In the genomic region with DNA sequence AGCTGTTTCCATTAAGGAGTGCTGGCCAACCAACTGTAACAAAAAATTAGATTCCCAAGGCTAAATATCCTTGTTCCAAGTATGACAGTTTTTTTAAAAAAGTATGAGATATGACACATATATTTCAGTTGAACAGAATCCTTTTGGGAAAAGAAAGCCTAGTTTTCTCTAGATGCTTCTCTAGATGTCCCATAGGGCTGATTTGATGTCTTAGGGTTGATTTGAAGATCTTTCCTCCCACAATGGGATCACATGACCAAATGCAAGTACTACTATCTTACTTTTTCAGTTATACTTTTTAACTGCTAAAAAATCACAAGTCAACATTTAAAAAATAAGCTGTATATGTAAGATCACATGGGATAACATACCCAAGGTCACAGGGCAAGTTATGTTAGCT, we compare ENCODE assay signal across 18 cellular contexts. TPM values are rescaled to one million over a fixed set of nuclear protein-coding genes. Genes with fewer than 3 reads are reported as not detected.
DNase-seq lines count a peak whose midpoint lies in the region; TF ChIP-seq lines count a peak whose summit lies in the region.
"Had no signal": no experiment of that assay in that cellular context is flagged by ENCODE, and none has a peak within 500 bp of the region (broad histone marks: within the 10 kb centered on the region; RNA-seq: fewer than 3 reads in every experiment).

No MANE protein-coding gene starts in this region.

- no peak overlapping the region for H3K27ac ChIP-seq in breast epithelium
- H3K27ac ChIP-seq in smooth muscle cell (ENCODE audit: low read depth) = no peak overlapping the region
- H3K27ac ChIP-seq in thyroid gland = no peak overlapping the region

- H3K4me1 Mint-ChIP-seq in activated CD4-positive, alpha-beta T cell treated with anti-CD3 and anti-CD28 coated beads, Interleukin-2, amount 10 ng/mL, durations not matched to agents 24 days and 14 days = peaks cover 59% of the 10 kb centered on the region

- peaks cover 58% of the 10 kb centered on the region for H4K20me1 ChIP-seq in Loucy (ENCODE audit: insufficient read depth, low read length, poor library complexity, severe bottlenecking)
- H4K20me1 ChIP-seq in smooth muscle cell (ENCODE audit: low read depth) = peaks cover 81% of the 10 kb centered on the region

- H3K9ac ChIP-seq in Loucy (ENCODE audit: low read depth, low read length, poor library complexity, severe bottlenecking) (no peak overlapping the region), smooth muscle cell (ENCODE audit: low read depth) (no peak overlapping the region)

- H2AFZ ChIP-seq in Loucy (ENCODE audit: low read length) (no peak overlapping the region), smooth muscle cell (ENCODE audit: low read depth) (no peak overlapping the region)

- no peaks in the 10 kb centered on the region for H3K27me3 Mint-ChIP-seq in activated CD4-positive, alpha-beta T cell treated with anti-CD3 and anti-CD28 coated beads, Interleukin-2, amount 10 ng/mL, durations not matched to agents 24 days and 14 days
- H3K27me3 Mint-ChIP-seq: CD4-positive, alpha-beta memory T cell had no signal

- H3K4me2 ChIP-seq in Loucy (ENCODE audit: low read depth, low read length, poor library complexity, severe bottlenecking) = peak overlapping the region; percentile 84
- peak overlapping the region; percentile 94 for H3K4me2 ChIP-seq in smooth muscle cell

- no peak for DNase-seq in activated CD4-positive, alpha-beta T cell treated with anti-CD3 and anti-CD28 coated beads, Interleukin-2, amount 10 ng/mL, durations not matched to agents 24 days and 14 days
- DNase-seq in activated CD4-positive, alpha-beta T cell treated with anti-CD3 and anti-CD28 coated beads, Interleukin-2, amount 50 U/mL, for 4 hours = no peak
- DNase-seq in breast epithelium (ENCODE audit: low spot score in 2 of 2) (no peak), smooth muscle cell (lab: John Stamatoyannopoulos, UW; ENCODE audit: unreplicated experiment) (no peak), kidney glomerular epithelial cell (lab: John Stamatoyannopoulos, UW) (no peak), thyroid gland (no peak), NCI-H345 (lab: John Stamatoyannopoulos, UW) (no peak)
- DNase-seq: CD4-positive, alpha-beta memory T cell; DND-41; foreskin melanocyte; left ventricle myocardium inferior; NCI-H1092; NCI-H82; RPMI8226; stimulated activated CD4-positive, alpha-beta T cell treated with anti-CD3 and anti-CD28 coated beads, Interleukin-4, amount 100 ng/mL, for 4 hours had no signal

- TF ChIP-seq POLR2A in breast epithelium (IDR thresholded peaks at IDR 0.05) (no peak), thyroid gland (IDR thresholded peaks at IDR 0.05) (no peak)

- peaks cover 65% of the 10 kb centered on the region for H3K4me1 ChIP-seq in Loucy (ENCODE audit: insufficient read depth, low read length, poor library complexity, severe bottlenecking)
- no peaks in the 10 kb centered on the region for H3K4me1 ChIP-seq in breast epithelium
- H3K4me1 ChIP-seq in smooth muscle cell (ENCODE audit: low read depth) = peaks cover 24% of the 10 kb centered on the region
- peaks cover 0 to 4% of the 10 kb centered on the region in 2 donors for H3K4me1 ChIP-seq in thyroid gland

- peak overlapping the region; percentile 89 for H3K4me3 Mint-ChIP-seq in activated CD4-positive, alpha-beta T cell treated with anti-CD3 and anti-CD28 coated beads, Interleukin-2, amount 10 ng/mL, durations not matched to agents 24 days and 14 days

- no peaks in the 10 kb centered on the region for H3K9me2 ChIP-seq in Loucy (replicated peaks; ENCODE audit: low read depth, low read length)

- H3K79me2 ChIP-seq in Loucy (ENCODE audit: insufficient read depth, low read length) (peaks cover 73% of the 10 kb centered on the region), smooth muscle cell (ENCODE audit: low read depth) (peaks cover 80% of the 10 kb centered on the region)

- H3K27me3 ChIP-seq in Loucy (ENCODE audit: insufficient read depth, low read length, poor library complexity, severe bottlenecking) (no peaks in the 10 kb centered on the region), breast epithelium (no peaks in the 10 kb centered on the region), smooth muscle cell (ENCODE audit: low read depth) (no peaks in the 10 kb centered on the region), thyroid gland (no peaks in the 10 kb centered on the region)
- H3K27me3 ChIP-seq: adrenal gland, tibial nerve had no signal

- peaks cover 2% of the 10 kb centered on the region; the same call in 1 of the 2 replicates for H3K36me3 ChIP-seq in Loucy (ENCODE audit: insufficient read depth, low read length)
- H3K36me3 ChIP-seq in breast epithelium = no peaks in the 10 kb centered on the region
- H3K36me3 ChIP-seq in smooth muscle cell (ENCODE audit: low read depth) = peaks cover 13% of the 10 kb centered on the region
- no peaks in the 10 kb centered on the region for H3K36me3 ChIP-seq in thyroid gland

- intact Hi-C loops in activated CD4-positive, alpha-beta T cell treated with anti-CD3 and anti-CD28 coated beads, Interleukin-2, amount 10 ng/mL, durations not matched to agents 24 days and 14 days (cut with micrococcal nuclease) = loop anchor here (10.0 kb wide), 1 partner anchor 476 kb away; no protein-coding TSS in a partner anchor
- intact Hi-C loops in breast epithelium (cut with DNase I; ENCODE audit: low total_unique reads) (no loop called here), thyroid gland (cut with DNase I) (loop anchor here (10.0 kb wide), 1 partner anchor 144 kb away; no protein-coding TSS in a partner anchor)

- TF ChIP-seq CTCF in Loucy (conservative IDR thresholded peaks at IDR 0.05; ENCODE audit: low read length) (no peak), breast epithelium (IDR thresholded peaks at IDR 0.05) (no peak), smooth muscle cell (IDR thresholded peaks at IDR 0.05; ENCODE audit: borderline replicate concordance, insufficient read depth, poor library complexity, severe bottlenecking) (no peak), thyroid gland (IDR thresholded peaks at IDR 0.05) (no peak)

- H3K27ac Mint-ChIP-seq in activated CD4-positive, alpha-beta T cell treated with anti-CD3 and anti-CD28 coated beads, Interleukin-2, amount 10 ng/mL, durations not matched to agents 24 days and 14 days = peak overlapping the region; percentile 81

- no peaks in the 10 kb centered on the region for H3F3A ChIP-seq in Loucy (ENCODE audit: low read depth)
- H3F3A ChIP-seq in smooth muscle cell (ENCODE audit: low read depth) = peaks cover 7% of the 10 kb centered on the region

- H3K9me3 ChIP-seq in Loucy (ENCODE audit: insufficient read depth, low read depth, low read length) = no peaks in the 10 kb centered on the region
- H3K9me3 ChIP-seq in breast epithelium = no peaks in the 10 kb centered on the region
- no peaks in the 10 kb centered on the region for H3K9me3 ChIP-seq in smooth muscle cell (replicated peaks; ENCODE audit: low read depth)
- H3K9me3 ChIP-seq in thyroid gland = no peaks in the 10 kb centered on the region
- H3K9me3 ChIP-seq: adrenal gland, left ventricle myocardium inferior, tibial nerve had no signal

- peaks cover 8% of the 10 kb centered on the region for H3K9me3 Mint-ChIP-seq in activated CD4-positive, alpha-beta T cell treated with anti-CD3 and anti-CD28 coated beads, Interleukin-2, amount 10 ng/mL, durations not matched to agents 24 days and 14 days
- H3K9me3 Mint-ChIP-seq: CD4-positive, alpha-beta memory T cell had no signal

- H3K4me3 ChIP-seq in Loucy (ENCODE audit: low read length, poor library complexity, severe bottlenecking) = peak overlapping the region; percentile 97
- peak overlapping the region in 2 of 3 donors; percentile 4 to 87 for H3K4me3 ChIP-seq in breast epithelium
- peak overlapping the region; percentile 76 for H3K4me3 ChIP-seq in smooth muscle cell
- no peak overlapping the region for H3K4me3 ChIP-seq in thyroid gland (replicated peaks in 1 of 3)
- H3K4me3 ChIP-seq: left ventricle myocardium inferior had no signal

- peaks cover 68% of the 10 kb centered on the region for H3K36me3 Mint-ChIP-seq in activated CD4-positive, alpha-beta T cell treated with anti-CD3 and anti-CD28 coated beads, Interleukin-2, amount 10 ng/mL, durations not matched to agents 24 days and 14 days (ENCODE audit: low read depth)

RNA-seq across cellular contexts. Expression of gene NAMPT, which starts 3.7 kb away (rescaled TPM):
- 480 and 484 TPM in 2 replicates for total RNA-seq in activated CD4-positive, alpha-beta T cell treated with anti-CD3 and anti-CD28 coated beads, Interleukin-2, amount 10 ng/mL, durations not matched to agents 24 days and 14 days
- total RNA-seq in breast epithelium (100 to 1,000 TPM; 195 to 751 (median 536) TPM), smooth muscle cell (189 and 239 TPM in 2 replicates), thyroid gland (100 to 1,000 TPM in 2 of 4 donors, 10 to 100 TPM in 2; 60.5 to 299 (median 121) TPM)
- 49.1 and 53.3 TPM in 2 replicates for polyA plus RNA-seq in smooth muscle cell

Comparison
In these comparisons a context has a peak if more than half of its experiments do, and no peak if none do; other contexts are left out.
1. H3K4me3 ChIP-seq: peak in Loucy (single experiment), breast epithelium (2 of 3) and smooth muscle cell (single experiment); none in thyroid gland (0 of 3).